2 cellular contexts compared by ENCODE assay signal in the genomic region with DNA sequence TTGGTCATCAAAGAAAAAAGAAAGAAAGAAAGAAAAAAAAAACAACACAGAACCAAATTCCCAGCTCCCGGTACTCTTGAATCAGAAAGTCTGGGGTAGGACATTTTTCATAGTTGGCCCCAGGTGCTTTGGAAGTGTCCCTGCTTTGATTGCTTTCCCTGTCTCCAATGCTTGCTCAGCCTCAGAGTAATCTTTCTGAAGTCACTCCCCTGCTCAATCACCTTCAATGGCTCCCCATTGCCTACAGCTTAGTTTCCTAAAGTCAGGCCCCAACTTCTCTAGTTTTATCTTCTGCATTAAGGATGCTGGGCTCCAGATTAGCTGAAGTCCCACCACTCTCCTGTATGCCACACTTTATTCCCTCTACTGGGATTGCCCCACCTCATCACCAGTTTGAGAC.
TF ChIP-seq lines count a peak whose summit lies in the region.

No MANE protein-coding gene starts in this region.

TF ChIP-seq in HEK293, 187 proteins besides CTCF, POLR2A, EP300 and RAD21:
- TF ChIP-seq ZNF660 (tag by site-specific recombination; IDR thresholded peaks at IDR 0.05), result no peak
- no peak for TF ChIP-seq ZNF341 (tag by site-specific recombination; IDR thresholded peaks at IDR 0.05; ENCODE audit: low read depth)
- TF ChIP-seq RBAK (tag by site-specific recombination; IDR thresholded peaks at IDR 0.05), result no peak
- TF ChIP-seq ZNF16 (tag by site-specific recombination; IDR thresholded peaks at IDR 0.05; ENCODE audit: low read depth), result peak; percentile 90
- no peak for TF ChIP-seq ZBTB17 (tag by site-specific recombination; IDR thresholded peaks at IDR 0.05)

TF ChIP-seq in H1, 55 proteins besides CTCF, POLR2A, EP300 and RAD21:
- TF ChIP-seq CBX8 (IDR thresholded peaks at IDR 0.05; ENCODE audit: borderline replicate concordance, low read depth, low read length) (no peak), KDM1A (IDR thresholded peaks at IDR 0.05; ENCODE audit: borderline replicate concordance, low read length) (peak; percentile 84; the same call in 1 of the 2 replicates), GTF2F1 (IDR thresholded peaks at IDR 0.05; ENCODE audit: borderline replicate concordance, low read depth, low read length) (no peak), HDAC2 (IDR thresholded peaks at IDR 0.05; ENCODE audit: borderline replicate concordance in 1 of 2, low read depth in 2 of 2, low read length in 2 of 2) (0 out of 4 replicates have a peak, but pooled peaks of 1 of the 2 experiments have one; percentile 41), NRF1 (IDR thresholded peaks at IDR 0.05; ENCODE audit: low read depth, low read length) (no peak), KDM5A (IDR thresholded peaks at IDR 0.05; ENCODE audit: low read length) (no peak), KDM4A (IDR thresholded peaks at IDR 0.05; ENCODE audit: low read depth, low read length, severe bottlenecking) (no peak), BCL11A (IDR thresholded peaks at IDR 0.05; ENCODE audit: low read depth in 2 of 2, low read length in 2 of 2) (no peak), FOSL1 (IDR thresholded peaks at IDR 0.05; ENCODE audit: insufficient read depth, low read depth, low read length) (no peak), SP2 (IDR thresholded peaks at IDR 0.05; ENCODE audit: low read length) (no peak), RFX5 (IDR thresholded peaks at IDR 0.05; ENCODE audit: borderline replicate concordance, low read depth, low read length) (no peak)
- TF ChIP-seq, protein P1, sequence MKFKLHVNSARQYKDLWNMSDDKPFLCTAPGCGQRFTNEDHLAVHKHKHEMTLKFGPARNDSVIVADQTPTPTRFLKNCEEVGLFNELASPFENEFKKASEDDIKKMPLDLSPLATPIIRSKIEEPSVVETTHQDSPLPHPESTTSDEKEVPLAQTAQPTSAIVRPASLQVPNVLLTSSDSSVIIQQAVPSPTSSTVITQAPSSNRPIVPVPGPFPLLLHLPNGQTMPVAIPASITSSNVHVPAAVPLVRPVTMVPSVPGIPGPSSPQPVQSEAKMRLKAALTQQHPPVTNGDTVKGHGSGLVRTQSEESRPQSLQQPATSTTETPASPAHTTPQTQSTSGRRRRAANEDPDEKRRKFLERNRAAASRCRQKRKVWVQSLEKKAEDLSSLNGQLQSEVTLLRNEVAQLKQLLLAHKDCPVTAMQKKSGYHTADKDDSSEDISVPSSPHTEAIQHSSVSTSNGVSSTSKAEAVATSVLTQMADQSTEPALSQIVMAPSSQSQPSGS (IDR thresholded peaks at IDR 0.05; ENCODE audit: low read length), result no peak
